ENCODE assay signal across 8 cellular contexts in the genomic region with DNA sequence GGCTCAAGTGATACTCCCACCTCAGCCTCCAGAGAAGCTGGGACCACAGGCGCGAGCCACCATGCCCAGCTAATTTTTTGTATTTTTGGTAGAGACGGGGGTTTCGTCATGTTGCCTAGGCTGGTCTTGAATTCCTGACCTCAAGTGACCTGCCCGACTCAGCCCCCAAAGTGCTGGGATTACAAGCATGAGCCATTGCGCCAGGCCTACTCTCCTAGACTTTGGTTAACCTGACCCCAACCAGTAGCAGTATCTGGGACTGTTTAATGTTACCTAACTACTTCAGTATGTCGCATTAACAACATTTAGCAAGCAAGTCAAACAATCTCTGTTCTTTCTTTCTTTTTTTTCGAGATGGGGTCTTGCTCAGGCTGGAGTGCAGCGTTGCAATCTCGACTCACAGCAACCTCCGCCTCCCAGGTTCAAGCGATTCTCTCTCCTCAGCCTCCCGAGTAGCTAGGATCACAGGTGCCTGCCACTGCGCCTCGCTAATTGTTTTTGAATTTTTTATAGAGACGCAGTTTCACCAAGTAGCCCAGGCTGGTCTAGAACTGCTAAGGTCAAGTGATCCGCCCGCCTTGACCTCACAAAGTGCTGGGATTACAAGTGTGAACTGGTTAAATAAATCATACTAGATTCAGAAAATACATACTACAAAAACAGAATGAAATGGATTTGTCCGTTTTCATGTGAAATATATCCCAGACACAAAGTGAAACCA. TPM values are rescaled to one million over a fixed set of nuclear protein-coding genes. Genes with fewer than 3 reads are reported as not detected.
DNase-seq lines count a peak whose midpoint lies in the region; ATAC-seq and TF ChIP-seq lines count a peak whose summit lies in the region.

No MANE protein-coding gene starts in this region.

- no TSS peak for BruUV-seq in IMR-90 (replicated peaks; lab: Mats Ljungman, UMichigan)

- H3K27me3 ChIP-seq in BE2C (no peaks in the 10 kb centered on the region), IMR-90 (ENCODE audit: control insufficient read depth, insufficient read depth, low read length) (no peaks in the 10 kb centered on the region), brain microvascular endothelial cell (replicated peaks) (no peaks in the 10 kb centered on the region), muscle layer of duodenum (ENCODE audit: low read depth, low read length) (no peaks in the 10 kb centered on the region)

- H3K27ac ChIP-seq in IMR-90 (ENCODE audit: insufficient read depth, low read length) (peak overlapping the region; percentile 38; the same call in 1 of the 2 replicates), brain microvascular endothelial cell (no peak overlapping the region), muscle layer of duodenum (ENCODE audit: low read length) (peak overlapping the region; percentile 96)

- peak overlapping the region; percentile 98 for H3K4me2 ChIP-seq in IMR-90 (ENCODE audit: low read depth, low read length)

- peaks cover 9 to 39% of the 10 kb centered on the region in 2 experiments; a peak in 3 of 4 replicates for H3K79me1 ChIP-seq in IMR-90 (ENCODE audit: low read depth in 1 of 2, low read length in 2 of 2)

- no peak overlapping the region for H2BK20ac ChIP-seq in IMR-90 (ENCODE audit: low read depth, low read length)

- CTCF ChIA-PET in IMR-90 (lab: Yijun Ruan, JAX) = no interaction called here

- H3K14ac ChIP-seq in IMR-90 (replicated peaks; ENCODE audit: low read depth, low read length) = peak overlapping the region; percentile 37; the same call in 1 of the 2 replicates

- dilution Hi-C loops in IMR-90 (cut with HindIII; ENCODE audit: low sequenced_read_pairs, unreplicated experiment) = no loop called here

- POLR2A ChIA-PET in IMR-90 (lab: Charles Lee; ENCODE audit: unreplicated experiment) = no interaction called here

- H3K4me3 ChIP-seq in BE2C (ENCODE audit: low read depth, low read length) = peak overlapping the region; percentile 88
- H3K4me3 ChIP-seq in IMR-90 (ENCODE audit: insufficient read depth, low read depth, low read length) = peak overlapping the region; percentile 94
- H3K4me3 ChIP-seq in brain microvascular endothelial cell (ENCODE audit: low read depth, low read length) = peak overlapping the region; percentile 82
- H3K4me3 ChIP-seq in muscle layer of duodenum (ENCODE audit: low read depth in 1 of 2, low read length in 2 of 2) = peak overlapping the region; percentile 89 to 95

- ATAC-seq in IMR-90 (ENCODE audit: low read depth) = no peak
- no peak for ATAC-seq in GM21423 (IDR thresholded peaks at IDR 0.05; ENCODE audit: unreplicated experiment)
- ATAC-seq in HG02610 (IDR thresholded peaks at IDR 0.05; ENCODE audit: unreplicated experiment) = no peak
- no peak for ATAC-seq in HG02970 (IDR thresholded peaks at IDR 0.05; ENCODE audit: low FRiP score, unreplicated experiment)

- H3K56ac ChIP-seq in IMR-90 (ENCODE audit: extremely low read depth, insufficient read depth, low read length) = no peak overlapping the region

- no peak overlapping the region for H4K91ac ChIP-seq in IMR-90 (ENCODE audit: insufficient read depth, low read depth, low read length)

- H3K36me3 ChIP-seq in BE2C = no peaks in the 10 kb centered on the region
- peaks cover 2% of the 10 kb centered on the region for H3K36me3 ChIP-seq in IMR-90 (ENCODE audit: control insufficient read depth, insufficient read depth, low read length)
- H3K36me3 ChIP-seq in brain microvascular endothelial cell (replicated peaks) = no peaks in the 10 kb centered on the region
- no peaks in the 10 kb centered on the region for H3K36me3 ChIP-seq in muscle layer of duodenum (ENCODE audit: control insufficient read depth in 1 of 2, insufficient read depth in 2 of 2, low read length in 2 of 2)

- H2BK15ac ChIP-seq in IMR-90 (ENCODE audit: low read depth, low read length) = no peak overlapping the region

- 0 out of 4 replicates have a peak overlapping the region, but pooled peaks of 1 of the 2 experiments have one; percentile 6 for H4K8ac ChIP-seq in IMR-90 (ENCODE audit: low read depth in 2 of 2, low read length in 2 of 2)

- no peak for TF ChIP-seq POLR2A in IMR-90 (IDR thresholded peaks at IDR 0.05; ENCODE audit: low read depth, low read length)

- DNase-seq in BE2C = no peak
- DNase-seq in IMR-90 = peak; percentile 14
- no peak for DNase-seq in brain microvascular endothelial cell
- no peak for DNase-seq in OCI-M2 (lab: John Stamatoyannopoulos, UW; ENCODE audit: unreplicated experiment)

- no peak overlapping the region for H3K18ac ChIP-seq in IMR-90 (ENCODE audit: low read depth, low read length)

- H2BK5ac ChIP-seq in IMR-90 (ENCODE audit: low read depth, low read length, poor library complexity, severe bottlenecking) = no peak overlapping the region

- H3K4me1 ChIP-seq in BE2C (peaks cover 7% of the 10 kb centered on the region), IMR-90 (ENCODE audit: control insufficient read depth, insufficient read depth, low read length) (peaks cover 7% of the 10 kb centered on the region; the same call in 1 of the 2 replicates), muscle layer of duodenum (ENCODE audit: control insufficient read depth in 1 of 2, insufficient read depth in 2 of 2, low read length in 2 of 2) (peaks cover 4 to 7% of the 10 kb centered on the region in 2 donors)

- no peak overlapping the region for H2BK120ac ChIP-seq in IMR-90 (ENCODE audit: low read depth, low read length)

- in situ Hi-C loops in IMR-90 (cut with MboI; ENCODE audit: low sequenced_read_pairs) = no loop called here
- in situ Hi-C loops in brain microvascular endothelial cell (cut with HindIII; ENCODE audit: low pct_ligation_motif_present, low sequenced_read_pairs) = no loop called here

- H4K5ac ChIP-seq in IMR-90 (ENCODE audit: low read depth, low read length) = no peak overlapping the region; the same call in 1 of the 2 replicates

- no peak for TF ChIP-seq RAD21 in IMR-90 (IDR thresholded peaks at IDR 0.05; ENCODE audit: low read length)

- H3K9ac ChIP-seq in IMR-90 (ENCODE audit: low read depth, low read length) = peak overlapping the region; percentile 75; the same call in 1 of the 2 replicates

- TF ChIP-seq CTCF in BE2C (IDR thresholded peaks at IDR 0.05; ENCODE audit: low read depth, low read length) = no peak
- TF ChIP-seq CTCF in IMR-90 (conservative IDR thresholded peaks at IDR 0.05; ENCODE audit: low read depth, low read length) = no peak
- no peak for TF ChIP-seq CTCF in brain microvascular endothelial cell (IDR thresholded peaks at IDR 0.05; ENCODE audit: low read depth, low read length, missing control alignments)

- H4K20me1 ChIP-seq in IMR-90 (ENCODE audit: insufficient read depth, low read length) = peaks cover 16% of the 10 kb centered on the region

- peaks cover 6% of the 10 kb centered on the region for H3K9me1 ChIP-seq in IMR-90 (ENCODE audit: insufficient read depth, low read length)

- WGBS in IMR-90 (ENCODE audit: extremely low coverage in 2 of 2, insufficient read length in 1 of 2), 2 experiments = 100% methylated on average over 4 of the region's 19 CpGs; no CpG with 5 or more reads in 1 of the 2 experiments

- peak overlapping the region; percentile 70 for H2AK5ac ChIP-seq in IMR-90 (ENCODE audit: low read depth, low read length)

- peak overlapping the region; percentile 66; the same call in 1 of the 2 replicates for H3K23ac ChIP-seq in IMR-90 (ENCODE audit: low read depth, low read length)

- H3K9me3 ChIP-seq in BE2C (no peaks in the 10 kb centered on the region), IMR-90 (ENCODE audit: control insufficient read depth, insufficient read depth, low read length) (no peaks in the 10 kb centered on the region), muscle layer of duodenum (ENCODE audit: control insufficient read depth in 1 of 2, low read length in 2 of 2) (no peaks in the 10 kb centered on the region)

- no peak overlapping the region for H2AFZ ChIP-seq in IMR-90 (replicated peaks; ENCODE audit: low read length, poor library complexity)

- intact Hi-C loops in IMR-90 (cut with micrococcal nuclease) = no loop called here

- H3K4ac ChIP-seq in IMR-90 (ENCODE audit: low read depth, low read length) = peak overlapping the region; percentile 55

- no peak overlapping the region for H2AK9ac ChIP-seq in IMR-90 (replicated peaks; ENCODE audit: low read depth, low read length, poor library complexity)

TF ChIP-seq in IMR-90, 13 proteins besides CTCF, POLR2A, EP300 and RAD21 (continues in another document):
- TF ChIP-seq BHLHE40 (IDR thresholded peaks at IDR 0.05; ENCODE audit: low read depth, low read length) (no peak), NFE2L2 (IDR thresholded peaks at IDR 0.05; ENCODE audit: low read depth, low read length) (no peak)
- TF ChIP-seq, protein P1, sequence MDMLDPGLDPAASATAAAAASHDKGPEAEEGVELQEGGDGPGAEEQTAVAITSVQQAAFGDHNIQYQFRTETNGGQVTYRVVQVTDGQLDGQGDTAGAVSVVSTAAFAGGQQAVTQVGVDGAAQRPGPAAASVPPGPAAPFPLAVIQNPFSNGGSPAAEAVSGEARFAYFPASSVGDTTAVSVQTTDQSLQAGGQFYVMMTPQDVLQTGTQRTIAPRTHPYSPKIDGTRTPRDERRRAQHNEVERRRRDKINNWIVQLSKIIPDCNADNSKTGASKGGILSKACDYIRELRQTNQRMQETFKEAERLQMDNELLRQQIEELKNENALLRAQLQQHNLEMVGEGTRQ (IDR thresholded peaks at IDR 0.05; ENCODE audit: low read depth, low read length) = no peak

RNA-seq across cellular contexts. Expression of gene AK3, which starts 2.0 kb away (rescaled TPM):
- 33.1 TPM for polyA plus RNA-seq in BE2C (2012; ENCODE audit: insufficient read depth, insufficient read length, low read depth)
- 24.7 and 33.3 TPM in 2 replicates for total RNA-seq in IMR-90 (2012; rRNA removed)
- 20.2 and 26.2 TPM in 2 replicates for polyA plus RNA-seq in IMR-90 (2012; rRNA removed)
- 4.7 and 9.4 TPM in 2 replicates for polyA plus RNA-seq in IMR-90 (2012; cell fraction: cytosol; rRNA removed)
- polyA plus RNA-seq in IMR-90 (2012; cell fraction: nucleus; rRNA removed; ENCODE audit: low replicate concordance) = 3.7 and 17.3 TPM in 2 replicates

RNA-seq across cellular contexts. Expression of gene RCL1, which starts 53.7 kb away (rescaled TPM):
- polyA plus RNA-seq in BE2C (2012; ENCODE audit: insufficient read depth, insufficient read length, low read depth) = 18.8 TPM
- total RNA-seq in IMR-90 (2012; rRNA removed) = 13.8 and 14.7 TPM in 2 replicates
- 11.4 and 12.3 TPM in 2 replicates for polyA plus RNA-seq in IMR-90 (2012; rRNA removed)
- 5.9 and 6.8 TPM in 2 replicates for polyA plus RNA-seq in IMR-90 (2012; cell fraction: cytosol; rRNA removed)
- polyA plus RNA-seq in IMR-90 (2012; cell fraction: nucleus; rRNA removed; ENCODE audit: low replicate concordance) = 5.6 and 7.6 TPM in 2 replicates

RNA-seq across cellular contexts. Expression of gene CDC37L1, which starts 59.7 kb away (rescaled TPM):
- polyA plus RNA-seq in BE2C (2012; ENCODE audit: insufficient read depth, insufficient read length, low read depth) = 4.6 TPM
- total RNA-seq in IMR-90 (2012; rRNA removed) = 6.6 and 12.8 TPM in 2 replicates
- polyA plus RNA-seq in IMR-90 (2012; rRNA removed) = 6.5 and 7.3 TPM in 2 replicates
- 4.3 and 7.5 TPM in 2 replicates for polyA plus RNA-seq in IMR-90 (2012; cell fraction: cytosol; rRNA removed)
- 2.7 and 4.3 TPM in 2 replicates for polyA plus RNA-seq in IMR-90 (2012; cell fraction: nucleus; rRNA removed; ENCODE audit: low replicate concordance)
